ENCODE assay signal across 8 cellular contexts in genomic region chr2:199956062-199956380, GRCh38. TPM values are rescaled to one million over a fixed set of nuclear protein-coding genes. Genes with fewer than 3 reads are reported as not detected.
DNase-seq lines count a peak whose midpoint lies in the region; ATAC-seq and TF ChIP-seq lines count a peak whose summit lies in the region.

No MANE protein-coding gene starts in this region.

- H3K36me3 ChIP-seq in GM23248 (ENCODE audit: low read depth) = peaks cover 23% of the 10 kb centered on the region
- peaks cover 22% of the 10 kb centered on the region for H3K36me3 ChIP-seq in adipocyte (ENCODE audit: control insufficient read depth, insufficient read depth, low read length, severe bottlenecking)
- H3K36me3 ChIP-seq in urinary bladder (ENCODE audit: insufficient read depth) = peaks cover 2% of the 10 kb centered on the region

- no peaks in the 10 kb centered on the region for H3K9me2 ChIP-seq in GM23248 (ENCODE audit: insufficient read depth)

- WGBS in GM23248 (ENCODE audit: low coverage in 1 of 2, low lambda C conversion rate in 2 of 2, missing lambda C conversion rate in 2 of 2), 2 experiments = 0 to 1% methylated on average over 10 of the region's 10 CpGs
- WGBS in lower leg skin, 2 donors = 0% methylated on average over 10 of the region's 10 CpGs
- WGBS in urinary bladder = 0% methylated on average over 10 of the region's 10 CpGs

- TF ChIP-seq CTCF in 22Rv1 (IDR thresholded peaks at IDR 0.05) = no peak
- no peak for TF ChIP-seq CTCF in lower leg skin (IDR thresholded peaks at IDR 0.05)

- no peaks in the 10 kb centered on the region for H4K20me1 ChIP-seq in GM23248 (ENCODE audit: insufficient read depth)

- no peak for TF ChIP-seq POLR2A in lower leg skin (IDR thresholded peaks at IDR 0.05)

- H3K4me1 ChIP-seq in GM23248 (ENCODE audit: insufficient read depth) = peaks cover 20% of the 10 kb centered on the region
- H3K4me1 ChIP-seq in adipocyte (ENCODE audit: control insufficient read depth, insufficient read depth, low read length) = peaks cover 21% of the 10 kb centered on the region
- no peaks in the 10 kb centered on the region for H3K4me1 ChIP-seq in urinary bladder (ENCODE audit: insufficient read depth)

- peak overlapping the region; percentile 95 for H3K9ac ChIP-seq in GM23248
- peak overlapping the region; percentile 97 for H3K9ac ChIP-seq in adipocyte (ENCODE audit: low read length)

- H3F3A ChIP-seq in GM23248 (ENCODE audit: insufficient read depth) = no peaks in the 10 kb centered on the region

- H3K4me2 ChIP-seq in GM23248 (ENCODE audit: unreplicated experiment) = peak overlapping the region; percentile 92

- peak overlapping the region; percentile 91 for H3K27ac ChIP-seq in 22Rv1
- H3K27ac ChIP-seq in GM23248 = peak overlapping the region; percentile 90
- H3K27ac ChIP-seq in urinary bladder (ENCODE audit: low read depth) = no peak overlapping the region

- H3K4me3 ChIP-seq in GM23248 (peak overlapping the region; percentile 97), adipocyte (ENCODE audit: low read length) (peak overlapping the region; percentile 99), lower leg skin (ENCODE audit: low read depth, poor library complexity, severe bottlenecking) (peak overlapping the region; percentile 100), urinary bladder (ENCODE audit: low read depth, low read length) (peak overlapping the region; percentile 95)

- no peak for ATAC-seq in HG02840 (IDR thresholded peaks at IDR 0.05; ENCODE audit: low FRiP score, unreplicated experiment)
- ATAC-seq in GM18907 (IDR thresholded peaks at IDR 0.05; ENCODE audit: unreplicated experiment) = no peak

- H3K79me2 ChIP-seq in GM23248 (ENCODE audit: insufficient read depth) = peaks cover 82% of the 10 kb centered on the region

- H3K9me3 ChIP-seq in GM23248 (ENCODE audit: low read depth) (no peaks in the 10 kb centered on the region), adipocyte (ENCODE audit: control insufficient read depth, low read length) (no peaks in the 10 kb centered on the region)

- H3K27me3 ChIP-seq in GM23248 (replicated peaks; ENCODE audit: insufficient read depth) = no peaks in the 10 kb centered on the region
- H3K27me3 ChIP-seq in adipocyte (replicated peaks; ENCODE audit: control insufficient read depth, insufficient read depth, low read length) = no peaks in the 10 kb centered on the region

- in situ Hi-C loops in GM23248 (cut with MboI) = loop anchor here (25.0 kb wide), 1 partner anchor 906 kb away; the partner anchor contains the start of gene CLK1

- H2AFZ ChIP-seq in GM23248 = peak overlapping the region; percentile 95

- no peak for DNase-seq in GM23248
- peak; percentile 20 for DNase-seq in adipocyte (ENCODE audit: low read depth)
- DNase-seq in lower leg skin (ENCODE audit: low spot score in 2 of 2) = no peak
- no peak for DNase-seq in mucosa of gallbladder (ENCODE audit: low spot score)

- intact Hi-C loops in lower leg skin (cut with DNase I; ENCODE audit: low total_unique reads) = no loop called here

RNA-seq across cellular contexts. Expression of gene MAIP1, which starts 0.6 kb away (rescaled TPM):
- total RNA-seq in GM23248 (2014; rRNA removed; shearing (Covaris generic)) = 7.2 and 15.5 TPM in 2 replicates
- polyA plus RNA-seq in GM23248 (2016; fragmentation: Nextera tagmentation; extraction: Ambion mirVana) (18.6 and 18.7 TPM in 2 replicates), urinary bladder (18.5 TPM)
- total RNA-seq in lower leg skin (10 to 100 TPM; 20.9 to 23.7 (median 22.3) TPM), urinary bladder (14.4 TPM), mucosa of gallbladder (21.9 TPM)

RNA-seq across cellular contexts. Expression of gene TYW5, which starts 0.7 kb away (rescaled TPM):
- total RNA-seq in GM23248 (2014; rRNA removed; shearing (Covaris generic)) = 5.3 and 6.6 TPM in 2 replicates
- polyA plus RNA-seq in GM23248 (2016; fragmentation: Nextera tagmentation; extraction: Ambion mirVana) (7.0 TPM in 2 replicates), urinary bladder (3.4 TPM)
- total RNA-seq in lower leg skin (1 to 10 TPM; 6.3 to 8.2 (median 7.3) TPM), urinary bladder (22.4 TPM), mucosa of gallbladder (6.5 TPM)

RNA-seq across cellular contexts. Expression of gene C2orf69, which starts 44.9 kb away (rescaled TPM):
- 14.5 and 19.9 TPM in 2 replicates for total RNA-seq in GM23248 (2014; rRNA removed; shearing (Covaris generic))
- polyA plus RNA-seq in GM23248 (2016; fragmentation: Nextera tagmentation; extraction: Ambion mirVana) (19.3 and 19.9 TPM in 2 replicates), urinary bladder (7.3 TPM)
- total RNA-seq in lower leg skin (10 to 100 TPM; 12.1 to 13.7 (median 12.9) TPM), urinary bladder (17.0 TPM), mucosa of gallbladder (11.9 TPM)
